In genomic region chr18:43420091-43420490, GRCh38 we compare ENCODE assay signal across 9 cellular contexts.
"Had no signal": no experiment of that assay in that cellular context is flagged by ENCODE, and none has a peak within 500 bp of the region (broad histone marks: within the 10 kb centered on the region; RNA-seq: fewer than 3 reads in every experiment).

No MANE protein-coding gene starts in this region.

- H3K9ac ChIP-seq: GM23248 had no signal

- H3K36me3 ChIP-seq: HAP-1 had no signal

- DNase-seq: GM23248, GOT3, H7, IMR-90, KG1 had no signal

- H3K4me3 ChIP-seq: GM23248, HAP-1, K562 had no signal

- H2AFZ ChIP-seq: GM23248 had no signal

- H3K27ac ChIP-seq: GM23248, HL-60 had no signal

- ATAC-seq: HCT116, K562 had no signal

- FAIRE-seq: K562 had no signal

- H3K9me3 ChIP-seq: HAP-1 had no signal
